1 cellular context compared by ENCODE assay signal in the genomic region with DNA sequence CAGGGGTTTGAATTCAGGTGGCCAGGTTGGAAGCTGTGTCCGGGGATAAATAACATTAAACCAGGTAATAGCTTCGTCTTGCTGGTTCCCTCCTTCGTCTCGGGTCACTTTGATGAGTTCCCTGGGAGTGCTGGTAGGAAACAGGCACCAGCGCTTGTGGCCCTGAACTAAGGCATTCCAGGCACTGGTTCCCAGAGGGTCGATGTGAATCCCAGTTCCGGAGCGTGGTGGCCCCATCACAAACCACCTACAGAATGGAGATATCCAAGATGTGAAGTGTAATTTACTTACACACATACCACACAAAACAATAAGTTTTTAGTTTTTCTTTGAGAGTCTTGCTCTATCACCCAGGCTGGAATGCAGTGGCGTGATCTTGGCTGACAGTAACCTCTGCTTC.
A peak's percentile ranks its signal among the peaks of the same experiment; 100 is the strongest.
TF ChIP-seq lines count a peak whose summit lies in the region.

No MANE protein-coding gene starts in this region.

TF ChIP-seq in HepG2, 621 proteins besides CTCF, POLR2A, EP300 and RAD21:
- TF ChIP-seq ZNF224 (CRISPR knock-in tag; IDR thresholded peaks at IDR 0.05) (no peak), ZNF367 (CRISPR knock-in tag; IDR thresholded peaks at IDR 0.05; ENCODE audit: borderline replicate concordance) (0 out of 2 replicates have a peak, but pooled peaks have one; percentile 45), MBD4 (IDR thresholded peaks at IDR 0.05; ENCODE audit: borderline replicate concordance, low read length) (no peak), TP53 (CRISPR knock-in tag; conservative IDR thresholded peaks at IDR 0.05) (0 out of 2 replicates have a peak, but pooled peaks have one; percentile 29), SRSF1 (optimal IDR thresholded peaks at IDR 0.05; ENCODE audit: low read depth, low read length) (no peak), PITX1 (CRISPR knock-in tag; IDR thresholded peaks at IDR 0.05) (no peak), SALL2 (CRISPR knock-in tag; IDR thresholded peaks at IDR 0.05) (no peak)
- TF ChIP-seq, protein P1, sequence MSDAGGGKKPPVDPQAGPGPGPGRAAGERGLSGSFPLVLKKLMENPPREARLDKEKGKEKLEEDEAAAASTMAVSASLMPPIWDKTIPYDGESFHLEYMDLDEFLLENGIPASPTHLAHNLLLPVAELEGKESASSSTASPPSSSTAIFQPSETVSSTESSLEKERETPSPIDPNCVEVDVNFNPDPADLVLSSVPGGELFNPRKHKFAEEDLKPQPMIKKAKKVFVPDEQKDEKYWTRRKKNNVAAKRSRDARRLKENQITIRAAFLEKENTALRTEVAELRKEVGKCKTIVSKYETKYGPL (CRISPR knock-in tag; IDR thresholded peaks at IDR 0.05), result 0 out of 2 replicates have a peak, but pooled peaks have one; percentile 19
- TF ChIP-seq, protein P2, sequence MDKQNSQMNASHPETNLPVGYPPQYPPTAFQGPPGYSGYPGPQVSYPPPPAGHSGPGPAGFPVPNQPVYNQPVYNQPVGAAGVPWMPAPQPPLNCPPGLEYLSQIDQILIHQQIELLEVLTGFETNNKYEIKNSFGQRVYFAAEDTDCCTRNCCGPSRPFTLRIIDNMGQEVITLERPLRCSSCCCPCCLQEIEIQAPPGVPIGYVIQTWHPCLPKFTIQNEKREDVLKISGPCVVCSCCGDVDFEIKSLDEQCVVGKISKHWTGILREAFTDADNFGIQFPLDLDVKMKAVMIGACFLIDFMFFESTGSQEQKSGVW (CRISPR knock-in tag; IDR thresholded peaks at IDR 0.05; ENCODE audit: borderline replicate concordance), result no peak
- TF ChIP-seq, protein P3, sequence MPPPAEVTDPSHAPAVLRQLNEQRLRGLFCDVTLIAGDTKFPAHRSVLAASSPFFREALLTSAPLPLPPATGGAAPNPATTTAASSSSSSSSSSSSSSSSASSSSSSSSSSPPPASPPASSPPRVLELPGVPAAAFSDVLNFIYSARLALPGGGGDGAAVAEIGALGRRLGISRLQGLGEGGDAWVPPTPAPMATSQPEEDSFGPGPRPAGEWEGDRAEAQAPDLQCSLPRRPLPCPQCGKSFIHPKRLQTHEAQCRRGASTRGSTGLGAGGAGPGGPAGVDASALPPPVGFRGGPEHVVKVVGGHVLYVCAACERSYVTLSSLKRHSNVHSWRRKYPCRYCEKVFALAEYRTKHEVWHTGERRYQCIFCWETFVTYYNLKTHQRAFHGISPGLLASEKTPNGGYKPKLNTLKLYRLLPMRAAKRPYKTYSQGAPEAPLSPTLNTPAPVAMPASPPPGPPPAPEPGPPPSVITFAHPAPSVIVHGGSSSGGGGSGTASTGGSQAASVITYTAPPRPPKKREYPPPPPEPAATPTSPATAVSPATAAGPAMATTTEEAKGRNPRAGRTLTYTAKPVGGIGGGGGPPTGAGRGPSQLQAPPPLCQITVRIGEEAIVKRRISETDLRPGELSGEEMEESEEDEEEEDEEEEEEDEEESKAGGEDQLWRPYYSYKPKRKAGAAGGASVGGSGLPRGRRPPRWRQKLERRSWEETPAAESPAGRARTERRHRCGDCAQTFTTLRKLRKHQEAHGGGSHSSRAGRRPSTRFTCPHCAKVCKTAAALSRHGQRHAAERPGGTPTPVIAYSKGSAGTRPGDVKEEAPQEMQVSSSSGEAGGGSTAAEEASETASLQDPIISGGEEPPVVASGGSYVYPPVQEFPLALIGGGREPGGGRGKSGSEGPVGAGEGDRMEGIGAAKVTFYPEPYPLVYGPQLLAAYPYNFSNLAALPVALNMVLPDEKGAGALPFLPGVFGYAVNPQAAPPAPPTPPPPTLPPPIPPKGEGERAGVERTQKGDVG (CRISPR knock-in tag; IDR thresholded peaks at IDR 0.05; ENCODE audit: borderline replicate concordance), result no peak
- TF ChIP-seq, protein P4, sequence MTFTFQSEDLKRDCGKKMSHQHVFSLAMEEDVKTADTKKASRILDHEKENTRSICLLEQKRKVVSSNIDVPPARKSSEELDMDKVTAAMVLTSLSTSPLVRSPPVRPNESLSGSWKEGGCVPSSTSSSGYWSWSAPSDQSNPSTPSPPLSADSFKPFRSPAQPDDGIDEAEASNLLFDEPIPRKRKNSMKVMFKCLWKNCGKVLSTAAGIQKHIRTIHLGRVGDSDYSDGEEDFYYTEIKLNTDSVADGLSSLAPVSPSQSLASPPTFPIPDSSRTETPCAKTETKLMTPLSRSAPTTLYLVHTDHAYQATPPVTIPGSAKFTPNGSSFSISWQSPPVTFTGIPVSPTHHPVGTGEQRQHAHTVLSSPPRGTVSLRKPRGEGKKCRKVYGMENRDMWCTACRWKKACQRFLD (CRISPR knock-in tag; IDR thresholded peaks at IDR 0.05; ENCODE audit: borderline replicate concordance), result no peak
